In the genomic region with DNA sequence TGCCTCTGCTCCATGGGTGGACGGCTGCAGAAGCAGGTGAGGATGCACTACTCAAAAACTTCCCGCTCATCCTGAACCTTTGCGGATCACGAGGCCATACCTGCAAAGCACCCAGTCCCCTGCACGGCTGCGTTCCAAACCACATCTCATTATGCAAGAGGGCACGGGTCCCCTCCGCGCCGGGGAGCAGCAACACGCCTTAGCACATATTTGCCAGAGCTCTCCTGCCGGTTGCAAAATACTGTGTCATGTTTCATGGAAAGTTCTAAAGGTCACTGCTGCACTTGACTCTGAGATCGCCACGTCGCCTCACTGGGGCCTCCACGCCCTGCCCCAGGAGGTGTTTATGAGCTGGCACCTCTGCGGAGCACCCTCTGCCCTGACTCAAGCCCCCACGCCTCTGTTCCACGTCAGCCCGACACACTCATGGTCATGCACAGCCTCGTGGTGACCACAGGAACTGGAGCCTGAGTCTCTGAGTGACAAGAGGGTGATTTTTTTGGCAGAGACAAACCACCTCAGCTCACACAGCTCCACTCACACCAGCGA, we compare ENCODE assay signal across 1 cellular context.
TF ChIP-seq lines count a peak whose summit lies in the region.

No MANE protein-coding gene starts in this region.

TF ChIP-seq in GM23338, 12 proteins besides CTCF, POLR2A, EP300 and RAD21 (continued from another document):
- TF ChIP-seq NANOG (IDR thresholded peaks at IDR 0.05; ENCODE audit: borderline replicate concordance): no peak
